1 cellular context compared by ENCODE assay signal in the genomic region with DNA sequence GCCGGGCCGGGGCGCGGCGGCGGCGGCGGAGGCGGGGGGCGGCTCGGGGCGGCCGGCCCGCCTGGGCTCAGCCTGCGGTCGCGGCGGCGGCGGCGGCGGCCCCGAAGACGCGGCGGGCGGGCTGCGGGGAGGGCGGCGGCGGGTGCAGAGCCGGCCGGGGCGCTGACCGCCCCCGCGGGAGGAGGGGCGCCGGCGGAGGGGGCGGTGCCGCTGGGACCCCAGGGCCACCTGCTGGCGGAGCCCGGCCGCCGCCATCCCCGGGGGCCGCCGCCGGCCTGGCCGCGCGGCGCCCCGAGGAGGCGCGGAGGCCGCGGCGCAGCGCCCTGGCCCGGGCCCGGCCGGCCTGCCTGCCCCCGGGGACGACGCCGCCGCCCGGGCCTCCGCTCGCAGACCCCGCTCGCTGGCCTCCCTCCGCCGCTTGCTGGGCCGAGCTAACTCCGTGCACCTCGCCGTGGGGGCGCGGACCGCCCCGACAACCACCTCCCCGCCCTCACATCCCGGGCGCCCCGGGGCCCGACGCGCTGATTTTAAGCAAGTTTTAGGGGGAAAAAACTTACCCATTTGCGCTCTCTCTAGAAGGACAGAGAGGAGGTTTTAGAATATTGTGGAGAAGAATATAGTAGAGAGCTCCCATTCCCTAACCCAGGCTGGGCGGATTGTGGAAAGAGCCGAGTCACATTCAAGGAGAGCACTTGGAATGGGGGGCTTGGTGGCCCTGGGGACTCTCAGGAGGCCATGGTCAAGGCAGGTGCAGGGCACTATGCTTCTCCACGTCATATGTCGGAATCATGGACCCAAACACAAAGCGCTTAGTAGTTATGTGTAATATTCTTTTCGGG.
A peak's percentile ranks its signal among the peaks of the same experiment; 100 is the strongest.
TF ChIP-seq lines count a peak whose summit lies in the region.

A gene with protein sequence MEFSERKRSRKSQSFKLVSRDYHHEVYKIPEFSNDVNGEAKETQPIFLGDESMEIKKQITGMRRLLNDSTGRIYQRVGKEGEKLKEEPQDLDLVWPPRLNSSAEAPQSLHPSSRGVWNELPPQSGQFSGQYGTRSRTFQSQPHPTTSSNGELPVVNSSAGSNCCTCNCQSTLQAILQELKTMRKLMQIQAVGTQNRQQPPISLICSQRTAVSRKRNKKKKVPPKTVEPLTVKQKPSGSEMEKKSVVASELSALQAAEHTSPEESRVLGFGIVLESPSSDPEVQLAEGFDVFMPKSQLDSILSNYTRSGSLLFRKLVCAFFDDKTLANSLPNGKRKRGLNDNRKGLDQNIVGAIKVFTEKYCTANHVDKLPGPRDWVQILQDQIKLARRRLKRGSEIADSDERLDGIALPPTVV (minus strand): TSS at position 140 of the 839 bp plus-strand sequence. CDS start 481 bp downstream, outside the sequence.

TF ChIP-seq in H1, 55 proteins besides CTCF, POLR2A, EP300 and RAD21:
- TF ChIP-seq GTF2F1 (IDR thresholded peaks at IDR 0.05; ENCODE audit: borderline replicate concordance, low read depth, low read length) (no peak), CBX8 (IDR thresholded peaks at IDR 0.05; ENCODE audit: borderline replicate concordance, low read depth, low read length) (no peak), SUZ12 (IDR thresholded peaks at IDR 0.05; ENCODE audit: low read length) (peak; percentile 46; the same call in 1 of the 2 replicates), KDM4A (IDR thresholded peaks at IDR 0.05; ENCODE audit: low read depth, low read length, severe bottlenecking) (peak; percentile 42), EZH2 (IDR thresholded peaks at IDR 0.05; ENCODE audit: low read depth, low read length, severe bottlenecking) (peak; percentile 52)
- TF ChIP-seq, protein P1, sequence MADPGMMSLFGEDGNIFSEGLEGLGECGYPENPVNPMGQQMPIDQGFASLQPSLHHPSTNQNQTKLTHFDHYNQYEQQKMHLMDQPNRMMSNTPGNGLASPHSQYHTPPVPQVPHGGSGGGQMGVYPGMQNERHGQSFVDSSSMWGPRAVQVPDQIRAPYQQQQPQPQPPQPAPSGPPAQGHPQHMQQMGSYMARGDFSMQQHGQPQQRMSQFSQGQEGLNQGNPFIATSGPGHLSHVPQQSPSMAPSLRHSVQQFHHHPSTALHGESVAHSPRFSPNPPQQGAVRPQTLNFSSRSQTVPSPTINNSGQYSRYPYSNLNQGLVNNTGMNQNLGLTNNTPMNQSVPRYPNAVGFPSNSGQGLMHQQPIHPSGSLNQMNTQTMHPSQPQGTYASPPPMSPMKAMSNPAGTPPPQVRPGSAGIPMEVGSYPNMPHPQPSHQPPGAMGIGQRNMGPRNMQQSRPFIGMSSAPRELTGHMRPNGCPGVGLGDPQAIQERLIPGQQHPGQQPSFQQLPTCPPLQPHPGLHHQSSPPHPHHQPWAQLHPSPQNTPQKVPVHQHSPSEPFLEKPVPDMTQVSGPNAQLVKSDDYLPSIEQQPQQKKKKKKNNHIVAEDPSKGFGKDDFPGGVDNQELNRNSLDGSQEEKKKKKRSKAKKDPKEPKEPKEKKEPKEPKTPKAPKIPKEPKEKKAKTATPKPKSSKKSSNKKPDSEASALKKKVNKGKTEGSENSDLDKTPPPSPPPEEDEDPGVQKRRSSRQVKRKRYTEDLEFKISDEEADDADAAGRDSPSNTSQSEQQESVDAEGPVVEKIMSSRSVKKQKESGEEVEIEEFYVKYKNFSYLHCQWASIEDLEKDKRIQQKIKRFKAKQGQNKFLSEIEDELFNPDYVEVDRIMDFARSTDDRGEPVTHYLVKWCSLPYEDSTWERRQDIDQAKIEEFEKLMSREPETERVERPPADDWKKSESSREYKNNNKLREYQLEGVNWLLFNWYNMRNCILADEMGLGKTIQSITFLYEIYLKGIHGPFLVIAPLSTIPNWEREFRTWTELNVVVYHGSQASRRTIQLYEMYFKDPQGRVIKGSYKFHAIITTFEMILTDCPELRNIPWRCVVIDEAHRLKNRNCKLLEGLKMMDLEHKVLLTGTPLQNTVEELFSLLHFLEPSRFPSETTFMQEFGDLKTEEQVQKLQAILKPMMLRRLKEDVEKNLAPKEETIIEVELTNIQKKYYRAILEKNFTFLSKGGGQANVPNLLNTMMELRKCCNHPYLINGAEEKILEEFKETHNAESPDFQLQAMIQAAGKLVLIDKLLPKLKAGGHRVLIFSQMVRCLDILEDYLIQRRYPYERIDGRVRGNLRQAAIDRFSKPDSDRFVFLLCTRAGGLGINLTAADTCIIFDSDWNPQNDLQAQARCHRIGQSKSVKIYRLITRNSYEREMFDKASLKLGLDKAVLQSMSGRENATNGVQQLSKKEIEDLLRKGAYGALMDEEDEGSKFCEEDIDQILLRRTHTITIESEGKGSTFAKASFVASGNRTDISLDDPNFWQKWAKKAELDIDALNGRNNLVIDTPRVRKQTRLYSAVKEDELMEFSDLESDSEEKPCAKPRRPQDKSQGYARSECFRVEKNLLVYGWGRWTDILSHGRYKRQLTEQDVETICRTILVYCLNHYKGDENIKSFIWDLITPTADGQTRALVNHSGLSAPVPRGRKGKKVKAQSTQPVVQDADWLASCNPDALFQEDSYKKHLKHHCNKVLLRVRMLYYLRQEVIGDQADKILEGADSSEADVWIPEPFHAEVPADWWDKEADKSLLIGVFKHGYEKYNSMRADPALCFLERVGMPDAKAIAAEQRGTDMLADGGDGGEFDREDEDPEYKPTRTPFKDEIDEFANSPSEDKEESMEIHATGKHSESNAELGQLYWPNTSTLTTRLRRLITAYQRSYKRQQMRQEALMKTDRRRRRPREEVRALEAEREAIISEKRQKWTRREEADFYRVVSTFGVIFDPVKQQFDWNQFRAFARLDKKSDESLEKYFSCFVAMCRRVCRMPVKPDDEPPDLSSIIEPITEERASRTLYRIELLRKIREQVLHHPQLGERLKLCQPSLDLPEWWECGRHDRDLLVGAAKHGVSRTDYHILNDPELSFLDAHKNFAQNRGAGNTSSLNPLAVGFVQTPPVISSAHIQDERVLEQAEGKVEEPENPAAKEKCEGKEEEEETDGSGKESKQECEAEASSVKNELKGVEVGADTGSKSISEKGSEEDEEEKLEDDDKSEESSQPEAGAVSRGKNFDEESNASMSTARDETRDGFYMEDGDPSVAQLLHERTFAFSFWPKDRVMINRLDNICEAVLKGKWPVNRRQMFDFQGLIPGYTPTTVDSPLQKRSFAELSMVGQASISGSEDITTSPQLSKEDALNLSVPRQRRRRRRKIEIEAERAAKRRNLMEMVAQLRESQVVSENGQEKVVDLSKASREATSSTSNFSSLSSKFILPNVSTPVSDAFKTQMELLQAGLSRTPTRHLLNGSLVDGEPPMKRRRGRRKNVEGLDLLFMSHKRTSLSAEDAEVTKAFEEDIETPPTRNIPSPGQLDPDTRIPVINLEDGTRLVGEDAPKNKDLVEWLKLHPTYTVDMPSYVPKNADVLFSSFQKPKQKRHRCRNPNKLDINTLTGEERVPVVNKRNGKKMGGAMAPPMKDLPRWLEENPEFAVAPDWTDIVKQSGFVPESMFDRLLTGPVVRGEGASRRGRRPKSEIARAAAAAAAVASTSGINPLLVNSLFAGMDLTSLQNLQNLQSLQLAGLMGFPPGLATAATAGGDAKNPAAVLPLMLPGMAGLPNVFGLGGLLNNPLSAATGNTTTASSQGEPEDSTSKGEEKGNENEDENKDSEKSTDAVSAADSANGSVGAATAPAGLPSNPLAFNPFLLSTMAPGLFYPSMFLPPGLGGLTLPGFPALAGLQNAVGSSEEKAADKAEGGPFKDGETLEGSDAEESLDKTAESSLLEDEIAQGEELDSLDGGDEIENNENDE (IDR thresholded peaks at IDR 0.05; ENCODE audit: insufficient replicate concordance, low read length) = no peak
- TF ChIP-seq, protein P2, sequence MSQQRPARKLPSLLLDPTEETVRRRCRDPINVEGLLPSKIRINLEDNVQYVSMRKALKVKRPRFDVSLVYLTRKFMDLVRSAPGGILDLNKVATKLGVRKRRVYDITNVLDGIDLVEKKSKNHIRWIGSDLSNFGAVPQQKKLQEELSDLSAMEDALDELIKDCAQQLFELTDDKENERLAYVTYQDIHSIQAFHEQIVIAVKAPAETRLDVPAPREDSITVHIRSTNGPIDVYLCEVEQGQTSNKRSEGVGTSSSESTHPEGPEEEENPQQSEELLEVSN (IDR thresholded peaks at IDR 0.05) = 0 out of 2 replicates have a peak, but pooled peaks have one; percentile 14
